In the genomic region with DNA sequence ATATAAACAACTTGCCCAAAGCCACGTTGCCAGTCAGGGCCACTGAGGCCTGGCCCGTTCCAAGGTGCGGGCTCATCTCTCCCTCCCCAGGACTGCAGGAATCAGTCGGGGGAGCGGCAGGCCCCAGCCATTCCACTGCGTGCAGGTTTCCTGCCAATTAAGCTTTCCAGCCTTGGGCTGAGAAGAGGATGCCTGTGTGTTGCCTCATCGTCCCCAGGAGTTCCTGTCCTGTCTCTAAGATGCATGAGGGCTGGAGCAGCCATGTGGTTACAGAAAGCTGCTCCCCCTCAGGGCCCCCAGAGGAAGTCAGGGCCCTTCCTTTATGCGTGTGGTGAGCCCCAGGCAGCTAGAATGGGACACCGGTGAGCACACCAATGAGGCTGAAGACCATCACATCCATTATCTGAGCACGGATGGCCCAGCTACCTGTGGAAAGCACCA, we compare ENCODE assay signal across 8 cellular contexts. TPM values are rescaled to one million over a fixed set of nuclear protein-coding genes. Genes with fewer than 3 reads are reported as not detected.
A peak's percentile ranks its signal among the peaks of the same experiment; 100 is the strongest.
DNase-seq lines count a peak whose midpoint lies in the region; ATAC-seq and TF ChIP-seq lines count a peak whose summit lies in the region.
"Not testable (repeated sequence)": the region's sequence is repeated elsewhere in the genome, so short reads cannot be mapped to it uniquely, and the experiment has no call there.

No MANE protein-coding gene starts in this region.

- in situ Hi-C loops in Panc1 (cut with HindIII; ENCODE audit: low pct_unique_long_range_greater_than_20kb, low sequenced_read_pairs), result not testable (repeated sequence)

- H4K20me1 ChIP-seq in HCT116 (ENCODE audit: insufficient read depth), result not testable (repeated sequence)

- not testable (repeated sequence) for H3K27me3 ChIP-seq in CD4-positive, alpha-beta T cell (ENCODE audit: control insufficient read depth, insufficient read depth, low read length); HCT116 (ENCODE audit: insufficient read depth, low read length); Panc1 (ENCODE audit: control insufficient read depth, insufficient read depth, low read length); foreskin keratinocyte; spleen (replicated peaks in 1 of 7)

- not testable (repeated sequence) for H3K9me2 ChIP-seq in HCT116 (ENCODE audit: insufficient read depth)

- H3K79me2 ChIP-seq in HCT116 (ENCODE audit: insufficient read depth, low read length), result not testable (repeated sequence)

- TF ChIP-seq POLR2A in HCT116 (IDR thresholded peaks at IDR 0.05; ENCODE audit: borderline replicate concordance, extremely low read depth, insufficient read depth, insufficient read length); spleen (IDR thresholded peaks at IDR 0.05): not testable (repeated sequence)

- not testable (repeated sequence) for H3K4me3 ChIP-seq in HCT116 (replicated peaks in 1 of 2; ENCODE audit: low read depth in 1 of 2, low read length in 2 of 2); Panc1 (ENCODE audit: low read depth in 2 of 2, low read length in 2 of 2); spleen

- not testable (repeated sequence) for H3K4me1 ChIP-seq in HCT116 (ENCODE audit: control insufficient read depth in 1 of 2, insufficient read depth in 2 of 2, low read length in 2 of 2); Panc1 (ENCODE audit: control insufficient read depth, insufficient read depth, low read length); foreskin keratinocyte
- peaks cover 5 to 26% (median 16%) of the 10 kb centered on the region in 6 donors for H3K4me1 ChIP-seq in spleen

- H3K9me3 Mint-ChIP-seq in CD4-positive, alpha-beta T cell, result not testable (repeated sequence)

- CTCF ChIA-PET in CD4-positive, alpha-beta T cell (lab: Charles Lee); HCT116 (lab: Charles Lee); Panc1 (lab: Charles Lee): not testable (repeated sequence)

- H2AFZ ChIP-seq in HCT116 (ENCODE audit: low read depth, low read length, poor library complexity, severe bottlenecking), result not testable (repeated sequence)

- not testable (repeated sequence) for H3K36me3 ChIP-seq in HCT116 (ENCODE audit: control insufficient read depth in 1 of 2, insufficient read depth in 2 of 2, low read length in 2 of 2); Panc1 (ENCODE audit: control insufficient read depth, insufficient read depth, low read length); spleen

- intact Hi-C loops in CD4-positive, alpha-beta T cell (cut with DNase I, micrococcal nuclease); HCT116 (cut with micrococcal nuclease); Panc1 (cut with micrococcal nuclease; ENCODE audit: unreplicated experiment); spleen (cut with DNase I; ENCODE audit: low total_unique reads): not testable (repeated sequence)

- not testable (repeated sequence) for H3K4me3 Mint-ChIP-seq in CD4-positive, alpha-beta T cell

- BruUV-seq in HCT116 (replicated peaks; lab: Mats Ljungman, UMichigan); Panc1 (replicated peaks; lab: Mats Ljungman, UMichigan): not testable (repeated sequence)

- POLR2A ChIA-PET in CD4-positive, alpha-beta T cell (lab: Charles Lee); HCT116 (lab: Charles Lee); Panc1 (lab: Charles Lee): not testable (repeated sequence)

- not testable (repeated sequence) for H3K27ac ChIP-seq in CD4-positive, alpha-beta T cell (ENCODE audit: low read depth, low read length); HCT116 (ENCODE audit: low read depth, low read length); Panc1 (ENCODE audit: low read length); foreskin keratinocyte
- H3K27ac ChIP-seq in spleen, result peak overlapping the region in 3 of 8 donors; percentile 7 to 50 (median 26)

- not testable (repeated sequence) for TF ChIP-seq CTCF in CD4-positive, alpha-beta T cell (IDR thresholded peaks at IDR 0.05); HCT116 (IDR thresholded peaks at IDR 0.05 in 2 of 3, conservative IDR thresholded peaks at IDR 0.05 in 1 of 3; ENCODE audit: borderline replicate concordance in 1 of 3, insufficient read depth in 1 of 3, low read depth in 2 of 3, low read length in 2 of 3); Panc1 (IDR thresholded peaks at IDR 0.05); foreskin keratinocyte (conservative IDR thresholded peaks at IDR 0.05); spleen (IDR thresholded peaks at IDR 0.05 in 8 of 11, conservative IDR thresholded peaks at IDR 0.05 in 3 of 11)

- H3K4me2 ChIP-seq in HCT116 (ENCODE audit: low read length), result not testable (repeated sequence)

- H3K27me3 Mint-ChIP-seq in CD4-positive, alpha-beta T cell, result not testable (repeated sequence)

- H3K9me3 ChIP-seq in CD4-positive, alpha-beta T cell (ENCODE audit: control insufficient read depth, low read length); HCT116 (ENCODE audit: control insufficient read depth in 1 of 2, insufficient read depth in 1 of 2, low read depth in 1 of 2, low read length in 2 of 2); Panc1 (ENCODE audit: control insufficient read depth, insufficient read depth, low read depth, low read length); spleen: not testable (repeated sequence)

- peaks cover 11% of the 10 kb centered on the region for H3K4me1 Mint-ChIP-seq in CD4-positive, alpha-beta T cell (ENCODE audit: low read depth)

- TF ChIP-seq RAD21 in HCT116 (IDR thresholded peaks at IDR 0.05; ENCODE audit: low read depth), result not testable (repeated sequence)

- not testable (repeated sequence) for DNase-seq in CD4-positive, alpha-beta T cell; HCT116 (ENCODE audit: low read depth, low spot score); Panc1 (ENCODE audit: low read depth, low spot score); foreskin keratinocyte
- peak; percentile 81 for DNase-seq in activated CD8-positive, alpha-beta memory T cell treated with anti-CD3 and anti-CD28 coated beads for 24 hours
- DNase-seq in spleen, result peak; percentile 83

- 0 to 35% (median 14%) methylated on average over 4 to 9 of the region's 10 CpGs for WGBS in spleen, 5 donors

- RAD21 ChIA-PET in HCT116 (lab: Charles Lee; ENCODE audit: low non-redundant PET in 1 of 2, low total read pairs in 2 of 2, uncharacterized antibody in 2 of 2, unreplicated experiment in 2 of 2), result not testable (repeated sequence)

- H3K36me3 Mint-ChIP-seq in CD4-positive, alpha-beta T cell (ENCODE audit: low read depth), result not testable (repeated sequence)

- not testable (repeated sequence) for H3K27ac Mint-ChIP-seq in CD4-positive, alpha-beta T cell

- peak; percentile 20 for ATAC-seq in CD4-positive, alpha-beta T cell (ENCODE audit: poor library complexity)
- peak; percentile 36 for ATAC-seq in GM19025 (IDR thresholded peaks at IDR 0.05; ENCODE audit: low read depth, unreplicated experiment)
- 0 out of 2 replicates have a peak, but pooled peaks have one; percentile 14 for ATAC-seq in HCT116
- peak; percentile 35 for ATAC-seq in HG03520 (IDR thresholded peaks at IDR 0.05; ENCODE audit: unreplicated experiment)
- peak; percentile 22; the same call in 1 of the 2 replicates for ATAC-seq in Panc1
- peak; percentile 2 for ATAC-seq in foreskin keratinocyte

- not testable (repeated sequence) for H3K9ac ChIP-seq in HCT116 (ENCODE audit: low read length)

RNA-seq across cellular contexts. Expression of a gene that starts 57.7 kb away (rescaled TPM):
- 10 to 100 TPM; 78.4 to 86.7 TPM for total RNA-seq in CD4-positive, alpha-beta T cell
- 41.4 TPM for total RNA-seq in HCT116 (2021; ENCODE audit: unreplicated experiment)
- polyA plus RNA-seq in HCT116 (2012), result 12.2 and 16.5 TPM in 2 replicates
- 86.1 TPM for total RNA-seq in Panc1 (2021; ENCODE audit: unreplicated experiment)
- 64.1 TPM for polyA plus RNA-seq in Panc1 (2012; ENCODE audit: insufficient read length)
- total RNA-seq in foreskin keratinocyte, result 89.5 and 92.6 TPM in 2 replicates
- 77.3 and 89.4 TPM in 2 replicates for polyA plus RNA-seq in foreskin keratinocyte
- 100 to 1,000 TPM in 5 of 7 donors, 10 to 100 TPM in 2; 88.5 to 247 (median 121) TPM for total RNA-seq in spleen
- 10 to 100 TPM; 28.5 to 50.6 (median 45.2) TPM for polyA plus RNA-seq in spleen
